In the genomic region with DNA sequence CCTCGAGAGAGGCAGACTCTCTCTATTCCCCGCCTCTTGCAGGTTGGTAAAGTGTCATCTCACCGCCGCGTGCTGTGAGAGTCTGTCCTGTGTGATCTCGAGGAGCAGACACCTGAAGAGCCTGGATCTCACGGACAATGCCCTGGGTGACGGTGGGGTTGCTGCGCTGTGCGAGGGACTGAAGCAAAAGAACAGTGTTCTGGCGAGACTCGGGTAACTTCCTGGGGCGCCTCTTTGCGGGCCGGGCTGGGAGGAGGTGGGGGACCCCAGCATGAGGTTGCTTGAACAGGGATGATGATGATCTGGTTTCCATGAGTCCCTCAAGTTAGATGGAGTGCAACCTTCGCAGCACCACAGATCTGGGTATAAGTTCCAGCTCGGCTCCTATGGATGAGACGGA, we compare ENCODE assay signal across 7 cellular contexts.
"Had no signal": no experiment of that assay in that cellular context is flagged by ENCODE, and none has a peak within 500 bp of the region (broad histone marks: within the 10 kb centered on the region; RNA-seq: fewer than 3 reads in every experiment).

No MANE protein-coding gene starts in this region.

- H3K4me3 ChIP-seq: GM23248, HAP-1 had no signal

- H3K4me3 Mint-ChIP-seq: HFFc6, IgD-negative memory B cell had no signal

- H3K27ac ChIP-seq: GM23248, HL-60 had no signal

- H3K4me1 ChIP-seq: HAP-1 had no signal

- H3K36me3 ChIP-seq: HAP-1 had no signal

- H3K27ac Mint-ChIP-seq: HFFc6, IgD-negative memory B cell had no signal

- DNase-seq: GM23248, GOT3, H7, HFFc6 had no signal

- H3K9me3 ChIP-seq: HAP-1 had no signal
